Comparison of ENCODE assay signal across 23 cellular contexts in genomic region chr17:64040201-64040600, GRCh38. TPM values are rescaled to one million over a fixed set of nuclear protein-coding genes. Genes with fewer than 3 reads are reported as not detected.
"Had no signal": no experiment of that assay in that cellular context is flagged by ENCODE, and none has a peak within 500 bp of the region (broad histone marks: within the 10 kb centered on the region; RNA-seq: fewer than 3 reads in every experiment).

No MANE protein-coding gene starts in this region.

- H3K4me1 ChIP-seq: esophagus squamous epithelium, gastrocnemius medialis, upper lobe of right lung had no signal

- H3K9me3 Mint-ChIP-seq: activated CD4-positive, alpha-beta memory T cell treated with anti-CD3 and anti-CD28 coated beads, Interleukin-2, amount 10 ng/mL, durations not matched to agents 7 days and 5 days; activated CD4-positive, alpha-beta T cell treated with anti-CD3 and anti-CD28 coated beads, Interleukin-2, amount 10 ng/mL, durations not matched to agents 24 days and 14 days; activated naive CD4-positive, alpha-beta T cell treated with anti-CD3 and anti-CD28 coated beads, Interleukin-2, amount 50 U/mL, for 72 hours; activated T-cell treated with anti-CD3 and anti-CD28 coated beads, Interleukin-2, amount 50 U/mL, for 72 hours; T-helper 2 cell treated with Interferon-gamma antibody and Interleukin-4, amounts not matched to agents 5 μg/mL and 100 μg/mL, for 36 hours had no signal

- DNase-seq: activated CD4-positive, alpha-beta memory T cell treated with anti-CD3 and anti-CD28 coated beads, Interleukin-2, amount 10 ng/mL, durations not matched to agents 7 days and 5 days; activated CD4-positive, alpha-beta T cell treated with anti-CD3 and anti-CD28 coated beads, Interleukin-2, amount 10 ng/mL, durations not matched to agents 24 days and 14 days; activated gamma-delta T cell treated with Interleukin-2 at 50 U/mL for 16 hours; activated T-cell treated with anti-CD3 and anti-CD28 coated beads, Interleukin-2, amount 50 U/mL, for 72 hours; aorta; brain microvascular endothelial cell; caudate nucleus; esophagus squamous epithelium; gastrocnemius medialis; hippocampal formation; nucleus accumbens; stimulated activated CD4-positive, alpha-beta T cell treated with anti-CD3 and anti-CD28 coated beads, Interleukin-2, amount 100 ng/mL, for 48 hours; stimulated activated CD8-positive, alpha-beta memory T cell treated with anti-CD3 and anti-CD28 coated beads, Interleukin-4, amount 100 ng/mL, for 48 hours; stimulated activated naive CD4-positive, alpha-beta T cell; SW 1271; upper lobe of right lung had no signal

- ATAC-seq: activated CD4-positive, CD25-positive, alpha-beta regulatory T cell treated with anti-CD3 and anti-CD28 coated beads, Interleukin-2, amount 50 U/mL, for 24 hours; activated naive CD4-positive, alpha-beta T cell treated with anti-CD3 and anti-CD28 coated beads, Interleukin-2, amount 50 U/mL, for 72 hours; activated T-cell treated with anti-CD3 and anti-CD28 coated beads, Interleukin-2, amount 50 U/mL, for 72 hours; gastrocnemius medialis; sciatic nerve; upper lobe of right lung had no signal

- H3K27me3 ChIP-seq: brain microvascular endothelial cell, esophagus squamous epithelium, gastrocnemius medialis, upper lobe of right lung had no signal

- H3K27me3 Mint-ChIP-seq: activated CD4-positive, alpha-beta memory T cell treated with anti-CD3 and anti-CD28 coated beads, Interleukin-2, amount 10 ng/mL, durations not matched to agents 7 days and 5 days; activated CD4-positive, alpha-beta T cell treated with anti-CD3 and anti-CD28 coated beads, Interleukin-2, amount 10 ng/mL, durations not matched to agents 24 days and 14 days had no signal

- H3K4me3 ChIP-seq: esophagus squamous epithelium, gastrocnemius medialis, thoracic aorta, upper lobe of right lung had no signal

- H3K4me3 Mint-ChIP-seq: activated CD4-positive, alpha-beta memory T cell treated with anti-CD3 and anti-CD28 coated beads, Interleukin-2, amount 10 ng/mL, durations not matched to agents 7 days and 5 days; activated CD4-positive, alpha-beta T cell treated with anti-CD3 and anti-CD28 coated beads, Interleukin-2, amount 10 ng/mL, durations not matched to agents 24 days and 14 days; activated T-cell treated with anti-CD3 and anti-CD28 coated beads, Interleukin-2, amount 50 U/mL, for 72 hours; T-helper 2 cell treated with Interferon-gamma antibody and Interleukin-4, amounts not matched to agents 5 μg/mL and 100 μg/mL, for 36 hours had no signal

- H3K9me3 ChIP-seq: esophagus squamous epithelium, gastrocnemius medialis, thoracic aorta, upper lobe of right lung had no signal

- H3K27ac Mint-ChIP-seq: activated CD4-positive, alpha-beta T cell treated with anti-CD3 and anti-CD28 coated beads, Interleukin-2, amount 10 ng/mL, durations not matched to agents 24 days and 14 days; T-helper 2 cell treated with Interferon-gamma antibody and Interleukin-4, amounts not matched to agents 5 μg/mL and 100 μg/mL, for 36 hours had no signal

- H3K36me3 ChIP-seq: brain microvascular endothelial cell had no signal

- H3K27ac ChIP-seq: brain microvascular endothelial cell, esophagus squamous epithelium, gastrocnemius medialis, thoracic aorta, upper lobe of right lung, VCaP had no signal

RNA-seq across cellular contexts. Expression of gene ICAM2, which starts 19.8 kb away (rescaled TPM):
- polyA plus RNA-seq: neural cell had no signal

RNA-seq across cellular contexts. Expression of gene PRR29, which starts 42.0 kb away (rescaled TPM):
- total RNA-seq: thoracic aorta had no signal
